Comparison of ENCODE assay signal across 10 cellular contexts in the genomic region with DNA sequence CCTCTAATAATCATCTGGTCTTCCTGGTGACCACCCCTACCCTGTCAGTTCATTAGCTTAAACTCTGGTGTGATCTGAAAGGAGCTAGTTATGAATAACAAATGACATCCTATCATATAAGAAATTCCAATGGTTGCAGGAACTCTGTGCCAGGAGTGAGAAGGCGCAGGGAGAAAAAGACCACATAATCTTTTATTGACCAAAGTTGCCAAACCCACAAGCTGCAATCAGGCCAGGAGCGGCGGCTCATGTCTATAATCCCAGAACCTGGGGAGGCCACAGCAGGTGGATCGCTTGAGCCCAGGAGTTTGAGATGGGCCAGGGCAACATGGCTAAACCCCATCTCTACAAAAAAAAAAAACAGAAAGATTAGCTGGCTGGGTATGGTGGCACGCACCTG.
"Had no signal": no experiment of that assay in that cellular context is flagged by ENCODE, and none has a peak within 500 bp of the region (broad histone marks: within the 10 kb centered on the region; RNA-seq: fewer than 3 reads in every experiment).

No MANE protein-coding gene starts in this region.

- ATAC-seq: heart left ventricle, left lobe of liver had no signal

- DNase-seq: activated CD4-positive, alpha-beta T cell treated with anti-CD3 and anti-CD28 coated beads, Interleukin-2, amount 50 U/mL, for 4 hours; activated naive CD8-positive, alpha-beta T cell treated with anti-CD3 and anti-CD28 coated beads, Interleukin-2, amount 10 ng/mL, durations not matched to agents 7 days and 5 days; foreskin melanocyte; mammary epithelial cell had no signal

- H3K4me3 ChIP-seq: ascending aorta, heart left ventricle, tibial nerve had no signal

- H3K27ac Mint-ChIP-seq: activated naive CD8-positive, alpha-beta T cell treated with anti-CD3 and anti-CD28 coated beads, Interleukin-2, amount 10 ng/mL, durations not matched to agents 7 days and 5 days; activated T-helper 1 cell treated with anti-CD3 and anti-CD28 coated beads, Interleukin-12 subunit alpha, Interleukin-12 subunit beta, Interleukin-2, Interleukin-4 antibody, amounts not matched to agents 30 ng/mL and 10 ng/mL and 1 ng/mL, durations not matched to agents 14 hours and 24 hours and 36 hours had no signal

- H3K9me3 Mint-ChIP-seq: activated naive CD8-positive, alpha-beta T cell treated with anti-CD3 and anti-CD28 coated beads, Interleukin-2, amount 10 ng/mL, durations not matched to agents 7 days and 5 days; activated T-helper 1 cell treated with anti-CD3 and anti-CD28 coated beads, Interleukin-12 subunit alpha, Interleukin-12 subunit beta, Interleukin-2, Interleukin-4 antibody, amounts not matched to agents 30 ng/mL and 10 ng/mL and 1 ng/mL, durations not matched to agents 14 hours and 24 hours and 36 hours; nephron had no signal

- H3K27me3 ChIP-seq: ascending aorta, heart left ventricle, tibial nerve had no signal

- H3K36me3 ChIP-seq: ascending aorta, heart left ventricle, tibial nerve had no signal

- H3K9me3 ChIP-seq: ascending aorta, heart left ventricle, tibial nerve had no signal

- H3K4me3 Mint-ChIP-seq: activated naive CD8-positive, alpha-beta T cell treated with anti-CD3 and anti-CD28 coated beads, Interleukin-2, amount 10 ng/mL, durations not matched to agents 7 days and 5 days; activated T-helper 1 cell treated with anti-CD3 and anti-CD28 coated beads, Interleukin-12 subunit alpha, Interleukin-12 subunit beta, Interleukin-2, Interleukin-4 antibody, amounts not matched to agents 30 ng/mL and 10 ng/mL and 1 ng/mL, durations not matched to agents 14 hours and 24 hours and 36 hours; nephron had no signal

- H3K27ac ChIP-seq: ascending aorta, heart left ventricle, tibial nerve had no signal

- H3K27me3 Mint-ChIP-seq: activated naive CD8-positive, alpha-beta T cell treated with anti-CD3 and anti-CD28 coated beads, Interleukin-2, amount 10 ng/mL, durations not matched to agents 7 days and 5 days had no signal
